Comparison of ENCODE assay signal across 7 cellular contexts in the genomic region with DNA sequence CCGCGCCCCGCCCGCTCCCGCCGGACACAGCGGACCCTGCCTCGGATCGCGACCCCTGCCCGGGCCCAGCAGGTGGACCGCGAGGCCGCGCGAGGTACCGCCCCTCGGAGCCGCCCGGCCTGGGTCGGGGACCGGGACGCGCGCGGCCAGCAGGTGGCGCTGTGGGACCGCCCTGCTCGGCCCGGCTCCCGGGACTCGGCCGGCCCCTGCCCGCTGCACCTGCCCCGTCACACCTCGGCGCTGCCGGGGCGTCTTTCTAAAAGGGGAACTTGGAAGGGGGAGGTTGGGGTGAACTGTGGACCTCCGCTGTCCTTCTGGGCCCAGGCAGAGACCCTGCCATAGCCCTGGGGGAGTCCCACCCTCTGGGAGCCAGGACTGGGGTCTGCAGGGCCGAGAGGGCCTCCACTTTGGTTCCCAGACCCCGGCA. TPM values are rescaled to one million over a fixed set of nuclear protein-coding genes. Genes with fewer than 3 reads are reported as not detected.
DNase-seq lines count a peak whose midpoint lies in the region; ATAC-seq, FAIRE-seq and TF ChIP-seq lines count a peak whose summit lies in the region.

No MANE protein-coding gene starts in this region.

- H2AK9ac ChIP-seq in IMR-90 (replicated peaks; ENCODE audit: low read depth, low read length, poor library complexity): peak overlapping the region; percentile 33

- H3K4me3 ChIP-seq in IMR-90 (ENCODE audit: insufficient read depth, low read depth, low read length) (peak overlapping the region; percentile 24; the same call in 1 of the 2 replicates), WI38 (ENCODE audit: low read depth, low read length) (no peak overlapping the region), bronchial epithelial cell (ENCODE audit: low read depth, low read length) (no peak overlapping the region), right lobe of liver (no peak overlapping the region)

- no peaks in the 10 kb centered on the region for H3K9me3 ChIP-seq in IMR-90 (ENCODE audit: control insufficient read depth, insufficient read depth, low read length)
- no peaks in the 10 kb centered on the region for H3K9me3 ChIP-seq in right lobe of liver

- H3K27ac ChIP-seq in IMR-90 (ENCODE audit: insufficient read depth, low read length) (no peak overlapping the region), right lobe of liver (no peak overlapping the region)

- peak; percentile 69 for TF ChIP-seq CTCF in GM12873 (IDR thresholded peaks at IDR 0.05; ENCODE audit: insufficient read depth, low read depth, low read length, missing control alignments)
- TF ChIP-seq CTCF in IMR-90 (conservative IDR thresholded peaks at IDR 0.05; ENCODE audit: low read depth, low read length): peak; percentile 93
- peak; percentile 32 for TF ChIP-seq CTCF in WI38 (IDR thresholded peaks at IDR 0.05; ENCODE audit: low read depth, low read length)
- peak; percentile 62 for TF ChIP-seq CTCF in bronchial epithelial cell (IDR thresholded peaks at IDR 0.05; ENCODE audit: insufficient read depth, low read length, severe bottlenecking)
- peak; percentile 80 to 99 (median 90) for TF ChIP-seq CTCF in right lobe of liver (IDR thresholded peaks at IDR 0.05)

- H3K9ac ChIP-seq in IMR-90 (ENCODE audit: low read depth, low read length): no peak overlapping the region

- H2BK15ac ChIP-seq in IMR-90 (ENCODE audit: low read depth, low read length): no peak overlapping the region

- peak overlapping the region; percentile 79 for H2AFZ ChIP-seq in IMR-90 (replicated peaks; ENCODE audit: low read length, poor library complexity)

- WGBS in IMR-90 (ENCODE audit: extremely low coverage in 2 of 2, insufficient read length in 1 of 2), 2 experiments: 3% methylated on average over 31 of the region's 42 CpGs; no CpG with 5 or more reads in 1 of the 2 experiments
- WGBS in right lobe of liver (ENCODE audit: insufficient coverage, low coverage, low lambda C conversion rate, missing lambda C conversion rate): 8% methylated on average over 2 of the region's 42 CpGs

- H2BK5ac ChIP-seq in IMR-90 (ENCODE audit: low read depth, low read length, poor library complexity, severe bottlenecking): no peak overlapping the region

- dilution Hi-C loops in IMR-90 (cut with HindIII; ENCODE audit: low sequenced_read_pairs, unreplicated experiment): no loop called here

- H3K56ac ChIP-seq in IMR-90 (ENCODE audit: extremely low read depth, insufficient read depth, low read length): no peak overlapping the region

- FAIRE-seq in bronchial epithelial cell (lab: Jason Lieb, UNC): no peak

- no peak overlapping the region for H2BK20ac ChIP-seq in IMR-90 (ENCODE audit: low read depth, low read length)

- TF ChIP-seq RAD21 in IMR-90 (IDR thresholded peaks at IDR 0.05; ENCODE audit: low read length): peak; percentile 92

- H3K36me3 ChIP-seq in IMR-90 (ENCODE audit: control insufficient read depth, insufficient read depth, low read length): peaks cover 10% of the 10 kb centered on the region; the same call in 1 of the 2 replicates
- H3K36me3 ChIP-seq in bronchial epithelial cell (ENCODE audit: control insufficient read depth, insufficient read depth, low read length): peaks cover 3% of the 10 kb centered on the region
- peaks cover 0 to 5% (median under 1%) of the 10 kb centered on the region in 4 donors for H3K36me3 ChIP-seq in right lobe of liver

- H2BK120ac ChIP-seq in IMR-90 (ENCODE audit: low read depth, low read length): no peak overlapping the region

- in situ Hi-C loops in IMR-90 (cut with MboI; ENCODE audit: low sequenced_read_pairs): no loop called here

- POLR2A ChIA-PET in IMR-90 (lab: Charles Lee; ENCODE audit: unreplicated experiment): no interaction called here

- intact Hi-C loops in IMR-90 (cut with micrococcal nuclease): no loop called here
- intact Hi-C loops in right lobe of liver (cut with DNase I): loop anchor here (2.0 to 10.0 kb wide), 3 partner anchors 103 to 165 kb away; no protein-coding TSS in a partner anchor

- H2AK5ac ChIP-seq in IMR-90 (ENCODE audit: low read depth, low read length): no peak overlapping the region

- H3K27me3 ChIP-seq in IMR-90 (ENCODE audit: control insufficient read depth, insufficient read depth, low read length): no peaks in the 10 kb centered on the region
- H3K27me3 ChIP-seq in bronchial epithelial cell (ENCODE audit: control insufficient read depth, insufficient read depth, low read length): no peaks in the 10 kb centered on the region
- no peaks in the 10 kb centered on the region for H3K27me3 ChIP-seq in right lobe of liver

- CTCF ChIA-PET in IMR-90 (lab: Yijun Ruan, JAX): interaction anchor here (1.7 kb wide), 1 partner anchor 101 kb away, joined by 12 read pairs; no protein-coding TSS in a partner anchor

- H3K4ac ChIP-seq in IMR-90 (ENCODE audit: low read depth, low read length): no peak overlapping the region

- no peak overlapping the region for H3K18ac ChIP-seq in IMR-90 (ENCODE audit: low read depth, low read length)

- DNase-seq in IMR-90: no peak
- no peak for DNase-seq in bronchial epithelial cell (ENCODE audit: low read depth)
- peak; percentile 73 to 80 (median 76) for DNase-seq in right lobe of liver
- DNase-seq in stimulated activated CD8-positive, alpha-beta memory T cell treated with anti-CD3 and anti-CD28 coated beads, Interleukin-2, amount 100 ng/mL, for 1 hour (ENCODE audit: low read depth in 2 of 2): peak; percentile 59 to 66
- no peak for DNase-seq in NCI-H446 treated with DMSO at 0.1 percent for 48 hours (lab: John Stamatoyannopoulos, UW)

- no peak overlapping the region for H4K91ac ChIP-seq in IMR-90 (ENCODE audit: insufficient read depth, low read depth, low read length)

- H3K79me1 ChIP-seq in IMR-90 (ENCODE audit: low read depth in 1 of 2, low read length in 2 of 2): no peaks in the 10 kb centered on the region; a peak in 1 of 4 replicates

- TF ChIP-seq POLR2A in IMR-90 (IDR thresholded peaks at IDR 0.05; ENCODE audit: low read depth, low read length) (no peak), right lobe of liver (IDR thresholded peaks at IDR 0.05) (no peak)

- no peaks in the 10 kb centered on the region for H4K20me1 ChIP-seq in IMR-90 (ENCODE audit: insufficient read depth, low read length)

- ATAC-seq in IMR-90 (ENCODE audit: low read depth): peak; percentile 88
- ATAC-seq in right lobe of liver: peak; percentile 51 to 70 (median 56)

- H3K9me1 ChIP-seq in IMR-90 (ENCODE audit: insufficient read depth, low read length): no peaks in the 10 kb centered on the region

- H4K5ac ChIP-seq in IMR-90 (ENCODE audit: low read depth, low read length): no peak overlapping the region

- peaks cover 8% of the 10 kb centered on the region for H3K4me1 ChIP-seq in IMR-90 (ENCODE audit: control insufficient read depth, insufficient read depth, low read length)
- H3K4me1 ChIP-seq in right lobe of liver: peaks cover 0 to 22% (median 13%) of the 10 kb centered on the region in 4 donors

- H3K23ac ChIP-seq in IMR-90 (ENCODE audit: low read depth, low read length): no peak overlapping the region

- no peak overlapping the region for H3K14ac ChIP-seq in IMR-90 (replicated peaks; ENCODE audit: low read depth, low read length)

- no peak overlapping the region for H4K8ac ChIP-seq in IMR-90 (ENCODE audit: low read depth in 2 of 2, low read length in 2 of 2)

- no peak overlapping the region for H3K4me2 ChIP-seq in IMR-90 (ENCODE audit: low read depth, low read length)

- no TSS peak for BruUV-seq in IMR-90 (replicated peaks; lab: Mats Ljungman, UMichigan)

TF ChIP-seq in IMR-90, 13 proteins besides CTCF, POLR2A, EP300 and RAD21:
- TF ChIP-seq NFE2L2 (IDR thresholded peaks at IDR 0.05; ENCODE audit: low read depth, low read length) (no peak), MAZ (IDR thresholded peaks at IDR 0.05; ENCODE audit: borderline replicate concordance, low read depth, low read length) (0 out of 2 replicates have a peak, but pooled peaks have one; percentile 24), SMC3 (IDR thresholded peaks at IDR 0.05; ENCODE audit: low read depth, low read length) (peak; percentile 88)

RNA-seq across cellular contexts. Expression of a gene that starts 11.1 kb away (rescaled TPM):
- 36.1 and 36.2 TPM in 2 replicates for total RNA-seq in IMR-90 (2012; rRNA removed)
- 70.7 and 82.0 TPM in 2 replicates for polyA plus RNA-seq in IMR-90 (2012; rRNA removed)
- 110 and 153 TPM in 2 replicates for polyA plus RNA-seq in IMR-90 (2012; cell fraction: cytosol; rRNA removed)
- 79.2 and 119 TPM in 2 replicates for polyA plus RNA-seq in IMR-90 (2012; cell fraction: nucleus; rRNA removed; ENCODE audit: low replicate concordance)
- 57.4 and 71.6 TPM in 2 replicates for total RNA-seq in bronchial epithelial cell
- total RNA-seq in right lobe of liver: 10 to 100 TPM; 26.0 to 56.4 (median 47.8) TPM

RNA-seq across cellular contexts. Expression of a gene that starts 11.3 kb away (rescaled TPM):
- total RNA-seq in IMR-90 (2012; rRNA removed) (5.6 and 7.2 TPM in 2 replicates), bronchial epithelial cell (11.8 and 18.7 TPM in 2 replicates), right lobe of liver (10 to 100 TPM; 15.1 to 19.0 (median 16.6) TPM)
- 10.9 and 11.2 TPM in 2 replicates for polyA plus RNA-seq in IMR-90 (2012; rRNA removed)
- polyA plus RNA-seq in IMR-90 (2012; cell fraction: cytosol; rRNA removed): 18.8 and 22.7 TPM in 2 replicates
- 13.5 and 24.8 TPM in 2 replicates for polyA plus RNA-seq in IMR-90 (2012; cell fraction: nucleus; rRNA removed; ENCODE audit: low replicate concordance)

RNA-seq across cellular contexts. Expression of a gene that starts 31.0 kb away (rescaled TPM):
- total RNA-seq in IMR-90 (2012; rRNA removed) (8.6 and 10.3 TPM in 2 replicates), bronchial epithelial cell (67.1 and 130 TPM in 2 replicates), right lobe of liver (10 to 100 TPM; 26.7 to 64.4 (median 32.8) TPM)
- 24.7 and 28.6 TPM in 2 replicates for polyA plus RNA-seq in IMR-90 (2012; rRNA removed)
- polyA plus RNA-seq in IMR-90 (2012; cell fraction: cytosol; rRNA removed): 31.4 and 45.1 TPM in 2 replicates
- 37.2 and 85.2 TPM in 2 replicates for polyA plus RNA-seq in IMR-90 (2012; cell fraction: nucleus; rRNA removed; ENCODE audit: low replicate concordance)

Comparison
In these comparisons a context has a peak if more than half of its experiments do, and no peak if none do; other contexts are left out.
1. CTCF ChIP-seq: peak in every context shown above with its lines; median percentile 93 in IMR-90; 90 in right lobe of liver; 69 in GM12873; 62 in bronchial epithelial cell; 32 in WI38.
2. DNase-seq: peak in right lobe of liver (3 of 3) and stimulated activated CD8-positive, alpha-beta memory T cell treated with anti-CD3 and anti-CD28 coated beads, Interleukin-2, amount 100 ng/mL, for 1 hour (2 of 2); none in IMR-90 (single experiment), bronchial epithelial cell (single experiment) and NCI-H446 treated with DMSO at 0.1 percent for 48 hours (single experiment).